Comparison of ENCODE assay signal across 8 cellular contexts in genomic region chr1:21508580-21509350, GRCh38. TPM values are rescaled to one million over a fixed set of nuclear protein-coding genes. Genes with fewer than 3 reads are reported as not detected.
DNase-seq lines count a peak whose midpoint lies in the region; ATAC-seq and TF ChIP-seq lines count a peak whose summit lies in the region.

No MANE protein-coding gene starts in this region.

- peaks cover 4% of the 10 kb centered on the region for H3K4me1 Mint-ChIP-seq in activated naive CD8-positive, alpha-beta T cell treated with anti-CD3 and anti-CD28 coated beads for 36 hours

- no peak for TF ChIP-seq EP300 in sigmoid colon (IDR thresholded peaks at IDR 0.05)

- ATAC-seq in right cardiac atrium: peak; percentile 81 to 84
- ATAC-seq in HG03439 (IDR thresholded peaks at IDR 0.05; ENCODE audit: unreplicated experiment): no peak

- intact Hi-C loops in right cardiac atrium (cut with DNase I) (loop anchor here (2.0 to 5.0 kb wide), 4 partner anchors 58 to 148 kb away; no protein-coding TSS in a partner anchor), sigmoid colon (cut with DNase I) (loop anchor here (2.0 kb wide), 2 partner anchors 66 to 150 kb away; no protein-coding TSS in a partner anchor)

- DNase-seq in AG09319 (ENCODE audit: extremely low read depth, low read depth) (no peak), SK-MEL-5 (ENCODE audit: low read depth, low spot score) (peak; percentile 47), right cardiac atrium (peak; percentile 79 to 93 (median 89)), sigmoid colon (no peak), ureter (ENCODE audit: low spot score) (no peak)
- peak; percentile 75 for DNase-seq in activated naive CD8-positive, alpha-beta T cell treated with anti-CD3 and anti-CD28 coated beads for 36 hours

- no peaks in the 10 kb centered on the region for H3K4me1 ChIP-seq in HEK293 (ENCODE audit: control insufficient read depth, insufficient read depth, low read length)
- peaks cover 8% of the 10 kb centered on the region for H3K4me1 ChIP-seq in right cardiac atrium (ENCODE audit: control insufficient read depth, insufficient read depth, low read length)
- peaks cover 0 to 33% (median 27%) of the 10 kb centered on the region in 4 donors for H3K4me1 ChIP-seq in sigmoid colon

- 6% methylated on average over 45 of the region's 45 CpGs for WGBS in right cardiac atrium
- 7 to 9% methylated on average over 45 of the region's 45 CpGs for WGBS in sigmoid colon, 2 donors

- H3K9me3 ChIP-seq in HEK293 (ENCODE audit: control insufficient read depth, insufficient read depth, low read depth, low read length) (no peaks in the 10 kb centered on the region), right cardiac atrium (ENCODE audit: control insufficient read depth, low read length) (no peaks in the 10 kb centered on the region), sigmoid colon (no peaks in the 10 kb centered on the region)

- peak overlapping the region; percentile 67 for H3K4me3 Mint-ChIP-seq in activated naive CD8-positive, alpha-beta T cell treated with anti-CD3 and anti-CD28 coated beads for 36 hours

- TF ChIP-seq CTCF in AG09319 (IDR thresholded peaks at IDR 0.05; ENCODE audit: low read depth, low read length) (peak; percentile 50), HEK293 (tag by site-specific recombination; IDR thresholded peaks at IDR 0.05) (peak; percentile 55; the same call in 1 of the 2 replicates), sigmoid colon (IDR thresholded peaks at IDR 0.05) (peak in 2 of 4 experiments; percentile 42 to 43)

- H3K4me3 ChIP-seq in HEK293 (ENCODE audit: low read depth, low read length) (peak overlapping the region; percentile 7), right cardiac atrium (ENCODE audit: low read length) (peak overlapping the region; percentile 43), sigmoid colon (peak overlapping the region in 3 of 4 donors; percentile 7 to 36 (median 33))

- H3K36me3 Mint-ChIP-seq in activated naive CD8-positive, alpha-beta T cell treated with anti-CD3 and anti-CD28 coated beads for 36 hours: no peaks in the 10 kb centered on the region

- TF ChIP-seq POLR2A in sigmoid colon (IDR thresholded peaks at IDR 0.05): no peak

- H3K27me3 Mint-ChIP-seq in activated naive CD8-positive, alpha-beta T cell treated with anti-CD3 and anti-CD28 coated beads for 36 hours: peaks cover 64% of the 10 kb centered on the region

- H3K27ac Mint-ChIP-seq in activated naive CD8-positive, alpha-beta T cell treated with anti-CD3 and anti-CD28 coated beads for 36 hours: no peak overlapping the region

- no peaks in the 10 kb centered on the region for H3K27me3 ChIP-seq in right cardiac atrium (ENCODE audit: control insufficient read depth, insufficient read depth)
- peaks cover 11 to 57% (median 35%) of the 10 kb centered on the region in 3 donors for H3K27me3 ChIP-seq in sigmoid colon

- no peak overlapping the region for H3K27ac ChIP-seq in HEK293 (ENCODE audit: extremely low read depth, low read depth, low read length)
- no peak overlapping the region for H3K27ac ChIP-seq in right cardiac atrium (ENCODE audit: low read length)
- no peak overlapping the region for H3K27ac ChIP-seq in sigmoid colon

- POLR2A ChIA-PET in HEK293 (lab: Yijun Ruan, JAX): no interaction called here

- H3K36me3 ChIP-seq in HEK293 (ENCODE audit: control insufficient read depth in 2 of 2, insufficient read depth in 1 of 2, low read length in 2 of 2): no peaks in the 10 kb centered on the region
- H3K36me3 ChIP-seq in sigmoid colon: no peaks in the 10 kb centered on the region

- H3K9me3 Mint-ChIP-seq in activated naive CD8-positive, alpha-beta T cell treated with anti-CD3 and anti-CD28 coated beads for 36 hours: no peaks in the 10 kb centered on the region

- CTCF ChIA-PET in HEK293 (lab: Yijun Ruan, JAX): interaction anchor here (0.6 to 2.0 kb wide), 12 partner anchors 10 to 455 kb away, joined by 3 to 8 read pairs (median 4); no protein-coding TSS in a partner anchor

- in situ Hi-C loops in SK-MEL-5 (cut with HindIII; ENCODE audit: low pct_unique_long_range_greater_than_20kb, low sequenced_read_pairs): no loop called here

TF ChIP-seq in HEK293, 187 proteins besides CTCF, POLR2A, EP300 and RAD21 (continues in another document):
- TF ChIP-seq MZF1 (tag by site-specific recombination; IDR thresholded peaks at IDR 0.05; ENCODE audit: borderline replicate concordance) (no peak), ZBTB7A (tag by site-specific recombination; IDR thresholded peaks at IDR 0.05; ENCODE audit: low read depth) (0 out of 2 replicates have a peak, but pooled peaks have one; percentile 46), ZNF23 (tag by site-specific recombination; IDR thresholded peaks at IDR 0.05; ENCODE audit: borderline replicate concordance) (no peak), ZBTB8A (tag by site-specific recombination; IDR thresholded peaks at IDR 0.05) (0 out of 2 replicates have a peak, but pooled peaks have one; percentile 18), ZBTB26 (tag by site-specific recombination; optimal IDR thresholded peaks at IDR 0.05) (peak; percentile 35), ZNF335 (tag by site-specific recombination; conservative IDR thresholded peaks at IDR 0.05) (peak; percentile 89), ZNF202 (tag by site-specific recombination; IDR thresholded peaks at IDR 0.05; ENCODE audit: borderline replicate concordance) (no peak), EGR2 (tag by site-specific recombination; IDR thresholded peaks at IDR 0.05; ENCODE audit: low read depth) (peak; percentile 69), ZNF266 (tag by site-specific recombination; IDR thresholded peaks at IDR 0.05; ENCODE audit: low read depth) (no peak), ZNF2 (tag by site-specific recombination; IDR thresholded peaks at IDR 0.05) (no peak), ZBTB6 (tag by site-specific recombination; IDR thresholded peaks at IDR 0.05) (no peak), ZNF423 (tag by site-specific recombination; IDR thresholded peaks at IDR 0.05) (no peak), YY1 (tag by site-specific recombination; IDR thresholded peaks at IDR 0.05) (no peak)
- TF ChIP-seq, protein P1, sequence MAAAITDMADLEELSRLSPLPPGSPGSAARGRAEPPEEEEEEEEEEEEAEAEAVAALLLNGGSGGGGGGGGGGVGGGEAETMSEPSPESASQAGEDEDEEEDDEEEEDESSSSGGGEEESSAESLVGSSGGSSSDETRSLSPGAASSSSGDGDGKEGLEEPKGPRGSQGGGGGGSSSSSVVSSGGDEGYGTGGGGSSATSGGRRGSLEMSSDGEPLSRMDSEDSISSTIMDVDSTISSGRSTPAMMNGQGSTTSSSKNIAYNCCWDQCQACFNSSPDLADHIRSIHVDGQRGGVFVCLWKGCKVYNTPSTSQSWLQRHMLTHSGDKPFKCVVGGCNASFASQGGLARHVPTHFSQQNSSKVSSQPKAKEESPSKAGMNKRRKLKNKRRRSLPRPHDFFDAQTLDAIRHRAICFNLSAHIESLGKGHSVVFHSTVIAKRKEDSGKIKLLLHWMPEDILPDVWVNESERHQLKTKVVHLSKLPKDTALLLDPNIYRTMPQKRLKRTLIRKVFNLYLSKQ (tag by site-specific recombination; IDR thresholded peaks at IDR 0.05; ENCODE audit: borderline replicate concordance): no peak

RNA-seq across cellular contexts. Expression of gene ALPL, which starts 0.5 kb away (rescaled TPM):
- 0.29 and 0.50 TPM in 2 replicates for total RNA-seq in SK-MEL-5 (2014; rRNA removed; shearing (Covaris generic))
- polyA plus RNA-seq in SK-MEL-5 (2015; cell fraction: cytosol; rRNA removed): 0.43 and 0.95 TPM in 2 replicates
- not detected in 2 replicates for polyA plus RNA-seq in SK-MEL-5 (2015; cell fraction: nucleus; rRNA removed)
- total RNA-seq in activated naive CD8-positive, alpha-beta T cell treated with anti-CD3 and anti-CD28 coated beads for 36 hours: not detected
- total RNA-seq in right cardiac atrium: 10 to 100 TPM; 10.1 to 32.1 (median 15.9) TPM
- polyA plus RNA-seq in right cardiac atrium: 14.1 TPM
- total RNA-seq in sigmoid colon: 1 to 10 TPM in 2 of 4 donors, under 1 TPM in 2; 0.36 to 4.7 (median 1.4) TPM
- 1 to 10 TPM; 2.1 to 7.8 (median 4.1) TPM for polyA plus RNA-seq in sigmoid colon
- 12.9 TPM for total RNA-seq in ureter

Comparison
In these comparisons a context has a peak if more than half of its experiments do, and no peak if none do; other contexts are left out.
1. DNase-seq: peak in SK-MEL-5 (single experiment), activated naive CD8-positive, alpha-beta T cell treated with anti-CD3 and anti-CD28 coated beads for 36 hours (single experiment) and right cardiac atrium (3 of 3); none in AG09319 (single experiment), sigmoid colon (single experiment) and ureter (single experiment).
2. Peak in every context shown above with its lines, with median percentiles within 50 percentile points of each other: H3K4me3 ChIP-seq.